ENCODE assay signal across 8 cellular contexts in genomic region chr3:40309439-40309924, GRCh38. TPM values are rescaled to one million over a fixed set of nuclear protein-coding genes. Genes with fewer than 3 reads are reported as not detected.
DNase-seq lines count a peak whose midpoint lies in the region; ATAC-seq and TF ChIP-seq lines count a peak whose summit lies in the region.

TSS of gene EIF1B (plus strand) at chr3:40309707. CDS start at chr3:40309942, 235 bp downstream.

- peak within 1 kb of the TSS; percentile 99 for H3K4me3 Mint-ChIP-seq in activated naive CD8-positive, alpha-beta T cell
- peak within 1 kb of the TSS; percentile 100 for H3K4me3 Mint-ChIP-seq in glutamatergic neuron (ENCODE audit: unreplicated experiment)
- H3K4me3 Mint-ChIP-seq in osteocyte (ENCODE audit: unreplicated experiment), result peak within 1 kb of the TSS; percentile 100

- H3K36me3 Mint-ChIP-seq in activated naive CD8-positive, alpha-beta T cell, result peaks cover 8% of the 10 kb centered on the region
- H3K36me3 Mint-ChIP-seq in glutamatergic neuron (ENCODE audit: unreplicated experiment) (no peaks in the 10 kb centered on the region), osteocyte (ENCODE audit: unreplicated experiment) (peaks cover 29% of the 10 kb centered on the region)

- peak within 1 kb of the TSS; percentile 99 for H3K27ac Mint-ChIP-seq in activated naive CD8-positive, alpha-beta T cell
- H3K27ac Mint-ChIP-seq in glutamatergic neuron (ENCODE audit: unreplicated experiment) (peak within 1 kb of the TSS; percentile 99), osteocyte (ENCODE audit: unreplicated experiment) (peak within 1 kb of the TSS; percentile 100)

- peak within 1 kb of the TSS; percentile 88 to 96 for H3K4me3 ChIP-seq in tibial artery

- peaks cover 33% of the 10 kb centered on the region for H3K4me1 Mint-ChIP-seq in activated naive CD8-positive, alpha-beta T cell (ENCODE audit: low read depth)
- peaks cover 7% of the 10 kb centered on the region for H3K4me1 Mint-ChIP-seq in glutamatergic neuron (ENCODE audit: low read depth, unreplicated experiment)
- peaks cover 19% of the 10 kb centered on the region for H3K4me1 Mint-ChIP-seq in osteocyte (ENCODE audit: unreplicated experiment)

- no peaks in the 10 kb centered on the region for H3K27me3 ChIP-seq in tibial artery

- peaks cover 0 to 36% (median 13%) of the 10 kb centered on the region in 4 donors for H3K4me1 ChIP-seq in tibial artery

- H3K27ac ChIP-seq in tibial artery, result peak within 1 kb of the TSS; percentile 96 to 97

- TF ChIP-seq CTCF in GM10266 (IDR thresholded peaks at IDR 0.05; ENCODE audit: control insufficient read depth, insufficient read depth, low read depth, missing control alignments) (peak; percentile 84), glutamatergic neuron (IDR thresholded peaks at IDR 0.05; ENCODE audit: partially characterized antibody, unreplicated experiment) (peak; percentile 88), osteocyte (IDR thresholded peaks at IDR 0.05) (peak; percentile 93), tibial artery (IDR thresholded peaks at IDR 0.05) (peak; percentile 75 to 88)

- intact Hi-C loops in tibial artery (cut with DNase I; ENCODE audit: low total_unique reads), result no loop called here

- H3K9me3 Mint-ChIP-seq in activated naive CD8-positive, alpha-beta T cell (ENCODE audit: low read depth), result no peaks in the 10 kb centered on the region
- H3K9me3 Mint-ChIP-seq in glutamatergic neuron (ENCODE audit: unreplicated experiment) (peaks cover 7% of the 10 kb centered on the region), osteocyte (ENCODE audit: unreplicated experiment) (no peaks in the 10 kb centered on the region)

- no peaks in the 10 kb centered on the region for H3K9me3 ChIP-seq in tibial artery

- peak; percentile 95 for ATAC-seq in HG02588 (IDR thresholded peaks at IDR 0.05; ENCODE audit: unreplicated experiment)

- H3K36me3 ChIP-seq in tibial artery, result peaks cover 14 to 28% (median 21%) of the 10 kb centered on the region in 3 donors

- H3K27me3 Mint-ChIP-seq in activated naive CD8-positive, alpha-beta T cell, result no peaks in the 10 kb centered on the region
- H3K27me3 Mint-ChIP-seq in glutamatergic neuron (ENCODE audit: unreplicated experiment) (peaks cover 3% of the 10 kb centered on the region), osteocyte (ENCODE audit: unreplicated experiment) (no peaks in the 10 kb centered on the region)

- peak; percentile 91 for DNase-seq in GM10266 (ENCODE audit: extremely low spot score)
- peak; percentile 94 for DNase-seq in NCI-H1092 (lab: John Stamatoyannopoulos, UW)
- peak; percentile 93 for DNase-seq in SKM-1 (lab: John Stamatoyannopoulos, UW; ENCODE audit: unreplicated experiment)
- DNase-seq in glutamatergic neuron, result peak; percentile 99
- DNase-seq in osteocyte (ENCODE audit: extremely low spot score, unreplicated experiment), result peak; percentile 99
- DNase-seq in tibial artery, result peak; percentile 97 to 99

RNA-seq across cellular contexts. Expression of gene EIF1B, which starts in this region (rescaled TPM):
- total RNA-seq in glutamatergic neuron (ENCODE audit: unreplicated experiment) (130 TPM), osteocyte (62.3 and 72.8 TPM in 2 replicates)

Comparison
In these comparisons a context has a peak if more than half of its experiments do, and no peak if none do; other contexts are left out.
1. Peak in every context shown above with its lines: DNase-seq, ATAC-seq, H3K4me3 ChIP-seq and H3K27ac ChIP-seq.